14 cellular contexts compared by ENCODE assay signal in the genomic region with DNA sequence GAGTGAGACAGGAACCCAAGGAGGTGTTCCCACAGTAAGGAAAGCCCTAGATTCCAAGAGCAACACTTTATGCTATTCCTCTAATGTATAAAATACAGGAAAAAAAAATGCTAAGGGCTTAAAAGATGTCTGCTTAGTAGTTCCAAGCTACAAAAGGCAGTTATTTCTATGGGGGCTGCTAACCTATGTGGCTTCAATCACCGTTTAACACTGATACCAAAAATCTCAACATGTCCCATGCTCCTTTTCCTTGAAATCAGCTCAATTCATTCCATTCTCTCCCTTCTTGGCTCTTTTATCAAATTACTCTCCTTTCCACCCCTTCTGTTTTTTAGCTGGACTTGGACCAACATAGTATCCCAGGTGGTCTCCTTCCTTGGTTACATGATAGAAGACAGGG. TPM values are rescaled to one million over a fixed set of nuclear protein-coding genes. Genes with fewer than 3 reads are reported as not detected.
A peak's percentile ranks its signal among the peaks of the same experiment; 100 is the strongest.
DNase-seq lines count a peak whose midpoint lies in the region; ATAC-seq, FAIRE-seq and TF ChIP-seq lines count a peak whose summit lies in the region.
"Had no signal": no experiment of that assay in that cellular context is flagged by ENCODE, and none has a peak within 500 bp of the region (broad histone marks: within the 10 kb centered on the region; RNA-seq: fewer than 3 reads in every experiment).

No MANE protein-coding gene starts in this region.

- H2BK12ac ChIP-seq in H9 (ENCODE audit: insufficient read length, low read depth, low read length) = no peak overlapping the region

- no peaks in the 10 kb centered on the region for H3K79me2 ChIP-seq in keratinocyte (ENCODE audit: control insufficient read depth, insufficient read depth, low read length)
- H3K79me2 ChIP-seq in mesendoderm (ENCODE audit: control insufficient read depth, insufficient read depth, low read length) = no peaks in the 10 kb centered on the region
- H3K79me2 ChIP-seq in H9 (ENCODE audit: insufficient read depth, low read length) = no peaks in the 10 kb centered on the region

- no peaks in the 10 kb centered on the region for H3K4me1 ChIP-seq in breast epithelium
- peaks cover 14% of the 10 kb centered on the region for H3K4me1 ChIP-seq in keratinocyte (ENCODE audit: control insufficient read depth, extremely low read depth, insufficient read depth, low read length)
- H3K4me1 ChIP-seq in upper lobe of right lung = no peaks in the 10 kb centered on the region
- no peaks in the 10 kb centered on the region for H3K4me1 ChIP-seq in mesendoderm (ENCODE audit: control insufficient read depth, low read depth, low read length)
- H3K4me1 ChIP-seq in H9 (ENCODE audit: insufficient read depth, low read length) = no peaks in the 10 kb centered on the region
- H3K4me1 ChIP-seq: transverse colon had no signal

- H3K36me3 ChIP-seq in breast epithelium (no peaks in the 10 kb centered on the region), keratinocyte (ENCODE audit: control insufficient read depth in 2 of 2, extremely low read depth in 1 of 2, insufficient read depth in 2 of 2, low read length in 2 of 2) (peaks cover 22 to 30% of the 10 kb centered on the region in 2 experiments), upper lobe of right lung (peaks cover 100% of the 10 kb centered on the region), mesendoderm (ENCODE audit: control insufficient read depth, insufficient read depth, low read length) (peaks cover 3% of the 10 kb centered on the region)

- no peak overlapping the region for H3K56ac ChIP-seq in mesendoderm (ENCODE audit: low read length)
- no peak overlapping the region for H3K56ac ChIP-seq in H9 (ENCODE audit: insufficient read length, low read depth, low read length)

- no peak overlapping the region for H3K23ac ChIP-seq in mesendoderm (ENCODE audit: low read length)
- no peak overlapping the region for H3K23ac ChIP-seq in H9 (ENCODE audit: insufficient read length, low read depth, low read length)

- H3K9me3 Mint-ChIP-seq in MCF 10A (ENCODE audit: unreplicated experiment) (no peaks in the 10 kb centered on the region), H9 (no peaks in the 10 kb centered on the region)
- H3K9me3 Mint-ChIP-seq in activated naive CD8-positive, alpha-beta T cell treated with anti-CD3 and anti-CD28 coated beads, Interleukin-2, amount 50 U/mL, for 24 hours = no peaks in the 10 kb centered on the region
- H3K9me3 Mint-ChIP-seq: T-helper 2 cell treated with Interferon-gamma antibody and Interleukin-4, amounts not matched to agents 5 μg/mL and 100 μg/mL, for 36 hours had no signal

- no peak for TF ChIP-seq POLR2A in breast epithelium (IDR thresholded peaks at IDR 0.05)

- TF ChIP-seq CTCF in MCF 10A (IDR thresholded peaks at IDR 0.05; ENCODE audit: unreplicated experiment) (no peak), breast epithelium (IDR thresholded peaks at IDR 0.05) (no peak), keratinocyte (optimal IDR thresholded peaks at IDR 0.05 in 1 of 3, IDR thresholded peaks at IDR 0.05 in 1 of 3, conservative IDR thresholded peaks at IDR 0.05 in 1 of 3; ENCODE audit: extremely low read depth in 1 of 3, insufficient read depth in 2 of 3, low read length in 3 of 3) (no peak), upper lobe of right lung (IDR thresholded peaks at IDR 0.05) (no peak), H9 (conservative IDR thresholded peaks at IDR 0.05) (no peak)

- H3K4me1 Mint-ChIP-seq in MCF 10A (ENCODE audit: insufficient read depth, unreplicated experiment) (peaks cover 15% of the 10 kb centered on the region), H9 (no peaks in the 10 kb centered on the region)
- peaks cover 21% of the 10 kb centered on the region for H3K4me1 Mint-ChIP-seq in activated naive CD8-positive, alpha-beta T cell treated with anti-CD3 and anti-CD28 coated beads, Interleukin-2, amount 50 U/mL, for 24 hours

- H2AFZ ChIP-seq in keratinocyte (ENCODE audit: control insufficient read depth, low read length) = no peak overlapping the region
- H2AFZ ChIP-seq in H9 (ENCODE audit: low read length) = no peak overlapping the region

- DNase-seq in MCF 10A (ENCODE audit: unreplicated experiment) = no peak
- DNase-seq in breast epithelium (ENCODE audit: low spot score in 2 of 2) = no peak
- no peak for DNase-seq in activated naive CD8-positive, alpha-beta T cell treated with anti-CD3 and anti-CD28 coated beads, Interleukin-2, amount 50 U/mL, for 24 hours
- DNase-seq in keratinocyte (ENCODE audit: low read depth, low spot score) = no peak
- no peak for DNase-seq in upper lobe of right lung
- no peak for DNase-seq in LoVo (ENCODE audit: low spot score)
- no peak for DNase-seq in mesendoderm
- no peak for DNase-seq in H9
- DNase-seq: activated CD4-positive, alpha-beta T cell treated with anti-CD3 and anti-CD28 coated beads for 48 hours; GF-D8; MM.1S; NCI-H82; transverse colon had no signal

- H4K91ac ChIP-seq in H9 (ENCODE audit: insufficient read length, low read depth, low read length) = no peak overlapping the region

- H3K27ac Mint-ChIP-seq in MCF 10A (ENCODE audit: low read depth, unreplicated experiment) (peak overlapping the region; percentile 88), H9 (no peak overlapping the region)
- H3K27ac Mint-ChIP-seq in activated naive CD8-positive, alpha-beta T cell treated with anti-CD3 and anti-CD28 coated beads, Interleukin-2, amount 50 U/mL, for 24 hours = peak overlapping the region; percentile 9
- H3K27ac Mint-ChIP-seq: T-helper 2 cell treated with Interferon-gamma antibody and Interleukin-4, amounts not matched to agents 5 μg/mL and 100 μg/mL, for 36 hours had no signal

- H4K8ac ChIP-seq in mesendoderm (ENCODE audit: low read depth, low read length) = no peak overlapping the region
- no peak overlapping the region for H4K8ac ChIP-seq in H9 (replicated peaks; ENCODE audit: insufficient read length, low read depth, low read length)

- H3K9me1 ChIP-seq in keratinocyte (ENCODE audit: control insufficient read depth, extremely low read depth, insufficient read depth, low read length) = no peaks in the 10 kb centered on the region

- H4K20me1 ChIP-seq in keratinocyte (ENCODE audit: control insufficient read depth, extremely low read depth, insufficient read depth, low read length) (no peaks in the 10 kb centered on the region), H9 (ENCODE audit: control insufficient read depth, insufficient read depth, insufficient read length) (no peaks in the 10 kb centered on the region)

- CTCF ChIA-PET in MCF 10A (lab: Yijun Ruan, JAX) = interaction anchor here (0.7 to 1.5 kb wide), 3 partner anchors 8 to 381 kb away, joined by 3 to 4 read pairs (median 3); no protein-coding TSS in a partner anchor

- no peaks in the 10 kb centered on the region for H3K23me2 ChIP-seq in H9 (ENCODE audit: insufficient read length, low read depth, low read length, poor library complexity, severe bottlenecking)

- H3K27me3 ChIP-seq in breast epithelium = no peaks in the 10 kb centered on the region
- no peaks in the 10 kb centered on the region for H3K27me3 ChIP-seq in keratinocyte (ENCODE audit: control insufficient read depth, extremely low read depth, insufficient read depth, low read length)
- no peaks in the 10 kb centered on the region for H3K27me3 ChIP-seq in upper lobe of right lung
- no peaks in the 10 kb centered on the region for H3K27me3 ChIP-seq in mesendoderm (ENCODE audit: insufficient read depth, low read length, poor library complexity)
- no peaks in the 10 kb centered on the region for H3K27me3 ChIP-seq in H9 (ENCODE audit: insufficient read depth, low read length)
- H3K27me3 ChIP-seq: transverse colon had no signal

- POLR2A ChIA-PET in MCF 10A (lab: Yijun Ruan, JAX) = interaction anchor here (0.6 kb wide), 1 partner anchor 929 kb away, joined by 3 read pairs; no protein-coding TSS in a partner anchor

- H3K9ac ChIP-seq in keratinocyte (ENCODE audit: control insufficient read depth, extremely low read depth, insufficient read depth, low read length) (no peak overlapping the region), mesendoderm (ENCODE audit: low read length) (no peak overlapping the region), H9 (ENCODE audit: extremely low read depth, insufficient read length, low read length) (no peak overlapping the region)

- H3K18ac ChIP-seq in mesendoderm (ENCODE audit: low read length) (no peak overlapping the region), H9 (ENCODE audit: insufficient read length, low read depth, low read length) (no peak overlapping the region)

- no peaks in the 10 kb centered on the region for H3K27me3 Mint-ChIP-seq in MCF 10A (ENCODE audit: insufficient read depth, unreplicated experiment)
- no peaks in the 10 kb centered on the region for H3K27me3 Mint-ChIP-seq in activated naive CD8-positive, alpha-beta T cell treated with anti-CD3 and anti-CD28 coated beads, Interleukin-2, amount 50 U/mL, for 24 hours
- no peaks in the 10 kb centered on the region for H3K27me3 Mint-ChIP-seq in H9 (ENCODE audit: low read depth)

- H3K27ac ChIP-seq in breast epithelium (no peak overlapping the region), keratinocyte (ENCODE audit: control insufficient read depth, insufficient read depth, low read length) (peak overlapping the region; percentile 62), upper lobe of right lung (peak overlapping the region; percentile 1), mesendoderm (ENCODE audit: low read depth, low read length) (no peak overlapping the region), H9 (ENCODE audit: insufficient read length, low read depth, low read length) (no peak overlapping the region)
- H3K27ac ChIP-seq: transverse colon had no signal

- BruUV-seq in MCF 10A (replicated peaks; lab: Mats Ljungman, UMichigan) = no TSS peak

- no peak for ATAC-seq in activated naive CD8-positive, alpha-beta T cell treated with anti-CD3 and anti-CD28 coated beads, Interleukin-2, amount 50 U/mL, for 24 hours
- ATAC-seq in upper lobe of right lung = no peak

- dilution Hi-C loops in keratinocyte (cut with MboI; ENCODE audit: extremely low pct_ligation_motif_present, low sequenced_read_pairs) = no loop called here

- H2AK5ac ChIP-seq in mesendoderm (ENCODE audit: low read length) (no peak overlapping the region), H9 (ENCODE audit: insufficient read length, low read length) (no peak overlapping the region)

- no peak overlapping the region for H2BK5ac ChIP-seq in mesendoderm (ENCODE audit: low read length)
- H2BK5ac ChIP-seq in H9 (ENCODE audit: insufficient read length, low read length) = no peak overlapping the region

- no CpG with 5 or more reads among the region's 1 CpG for WGBS in mesendoderm (ENCODE audit: extremely low coverage, insufficient coverage, low lambda C conversion rate)
- WGBS in H9 (ENCODE audit: extremely low coverage, insufficient read length, low lambda C conversion rate) = no CpG with 5 or more reads among the region's 1 CpG

- H2BK15ac ChIP-seq in mesendoderm (replicated peaks; ENCODE audit: low read depth) = no peak overlapping the region
- no peak overlapping the region for H2BK15ac ChIP-seq in H9 (ENCODE audit: low read depth, low read length)

- no peak overlapping the region for H3K4me3 Mint-ChIP-seq in MCF 10A (ENCODE audit: unreplicated experiment)
- H3K4me3 Mint-ChIP-seq in activated naive CD8-positive, alpha-beta T cell treated with anti-CD3 and anti-CD28 coated beads, Interleukin-2, amount 50 U/mL, for 24 hours = no peak overlapping the region
- H3K4me3 Mint-ChIP-seq in H9 = no peak overlapping the region
- H3K4me3 Mint-ChIP-seq: T-helper 2 cell treated with Interferon-gamma antibody and Interleukin-4, amounts not matched to agents 5 μg/mL and 100 μg/mL, for 36 hours had no signal

- intact Hi-C loops in MCF 10A (cut with micrococcal nuclease) = loop anchor here (5.0 kb wide), 1 partner anchor 125 kb away; the partner anchor contains the start of gene RASA1
- intact Hi-C loops in breast epithelium (cut with DNase I; ENCODE audit: low total_unique reads) = no loop called here
- intact Hi-C loops in upper lobe of right lung (cut with DNase I) = no loop called here

- H3K79me1 ChIP-seq in mesendoderm (ENCODE audit: low read length) (no peaks in the 10 kb centered on the region), H9 (ENCODE audit: insufficient read depth, low read depth, low read length, poor library complexity, severe bottlenecking) (no peaks in the 10 kb centered on the region)

- H2BK20ac ChIP-seq in H9 (ENCODE audit: low read depth, low read length, poor library complexity, severe bottlenecking) = no peak overlapping the region

- H3K4me3 ChIP-seq in breast epithelium = no peak overlapping the region
- no peak overlapping the region for H3K4me3 ChIP-seq in keratinocyte (ENCODE audit: control insufficient read depth in 2 of 3, extremely low read depth in 1 of 3, insufficient read depth in 2 of 3, low read depth in 1 of 3, low read length in 3 of 3)
- H3K4me3 ChIP-seq in upper lobe of right lung = no peak overlapping the region
- H3K4me3 ChIP-seq in mesendoderm (ENCODE audit: low read length) = no peak overlapping the region
- H3K4me3 ChIP-seq: transverse colon had no signal

- FAIRE-seq in keratinocyte (lab: Jason Lieb, UNC) = peak; percentile 20

- no peak overlapping the region for H3K4me2 ChIP-seq in keratinocyte (ENCODE audit: control insufficient read depth, extremely low read depth, insufficient read depth, low read depth, low read length)
- no peak overlapping the region for H3K4me2 ChIP-seq in mesendoderm (ENCODE audit: low read length)
- H3K4me2 ChIP-seq in H9 (ENCODE audit: insufficient read depth, insufficient read length, low read length) = no peak overlapping the region

- no peak overlapping the region for H3T11ph ChIP-seq in H9 (ENCODE audit: low read length)

- no peak overlapping the region for H2BK120ac ChIP-seq in mesendoderm (ENCODE audit: low read depth, low read length)
- H2BK120ac ChIP-seq in H9 (ENCODE audit: low read depth, low read length, poor library complexity, severe bottlenecking) = no peak overlapping the region

- H3K36me3 Mint-ChIP-seq in MCF 10A (ENCODE audit: insufficient read depth, unreplicated experiment) = peaks cover 93% of the 10 kb centered on the region
- peaks cover 61% of the 10 kb centered on the region for H3K36me3 Mint-ChIP-seq in activated naive CD8-positive, alpha-beta T cell treated with anti-CD3 and anti-CD28 coated beads, Interleukin-2, amount 50 U/mL, for 24 hours (ENCODE audit: low read depth)
- H3K36me3 Mint-ChIP-seq in H9 (ENCODE audit: insufficient read depth in 1 of 3, low read depth in 3 of 3) = peaks cover 29 to 80% (median 73%) of the 10 kb centered on the region in 3 experiments; a peak in 6 of 7 replicates

- H3K4ac ChIP-seq in mesendoderm (ENCODE audit: low read depth, low read length) (no peak overlapping the region), H9 (ENCODE audit: low read depth, low read length) (no peak overlapping the region)

- H3K9me3 ChIP-seq in breast epithelium (no peaks in the 10 kb centered on the region), keratinocyte (ENCODE audit: control insufficient read depth, low read depth, low read length) (no peaks in the 10 kb centered on the region), upper lobe of right lung (no peaks in the 10 kb centered on the region), H9 (ENCODE audit: control insufficient read depth, low read depth, low read length) (no peaks in the 10 kb centered on the region)
- H3K9me3 ChIP-seq: transverse colon had no signal

- H4K5ac ChIP-seq in mesendoderm (ENCODE audit: low read length) = no peak overlapping the region
- no peak overlapping the region for H4K5ac ChIP-seq in H9 (ENCODE audit: insufficient read length, low read depth, low read length)

- H3K14ac ChIP-seq in H9 (ENCODE audit: insufficient read depth, low read length) = no peak overlapping the region

RNA-seq across cellular contexts. Expression of gene CCNH, which starts 20.6 kb away (rescaled TPM):
- total RNA-seq in MCF 10A (2022) (51.5 and 56.9 TPM in 2 replicates), breast epithelium (100 to 1,000 TPM; 146 to 211 (median 174) TPM), upper lobe of right lung (50.4 TPM), H9 (2021) (37.9 and 38.3 TPM in 2 replicates)
- 41.3 to 56.5 TPM (median 43.4 TPM) in 3 replicates for polyA plus RNA-seq in keratinocyte
- polyA plus RNA-seq in keratinocyte (2011; ENCODE audit: low read depth) = 116 TPM
- 34.8 and 63.6 TPM in 2 replicates for polyA plus RNA-seq in keratinocyte (2011; cell fraction: cytosol; rRNA removed)
- polyA plus RNA-seq in keratinocyte (2011; cell fraction: nucleus; rRNA removed) = 35.1 and 47.9 TPM in 2 replicates
- 29.0 and 38.0 TPM in 2 replicates for polyA plus RNA-seq in keratinocyte (2012; ENCODE audit: low replicate concordance)
- polyA minus RNA-seq in keratinocyte = 16.0 to 53.2 TPM (median 51.7 TPM) in 3 replicates
- 13.6 TPM for polyA minus RNA-seq in keratinocyte (2011; cell fraction: cytosol; rRNA and poly(A)+ RNA removed)
- polyA minus RNA-seq in keratinocyte (2011; cell fraction: nucleus; rRNA and poly(A)+ RNA removed) = 28.8 and 35.6 TPM in 2 replicates
- polyA plus RNA-seq in mesendoderm (2013, experiment 1 of 2) = 29.2 TPM
- polyA plus RNA-seq in mesendoderm (2013, experiment 2 of 2) = 30.6 TPM

Comparison
In these comparisons a context has a peak if more than half of its experiments do, and no peak if none do; other contexts are left out.
1. H3K27ac Mint-ChIP-seq: peak in MCF 10A (single experiment) and activated naive CD8-positive, alpha-beta T cell treated with anti-CD3 and anti-CD28 coated beads, Interleukin-2, amount 50 U/mL, for 24 hours (single experiment); none in H9 (0 of 3).
2. H3K27ac ChIP-seq: peak in keratinocyte (single experiment) and upper lobe of right lung (single experiment); none in breast epithelium (0 of 2), mesendoderm (single experiment) and H9 (single experiment).